ENCODE assay signal across 22 cellular contexts in the genomic region with DNA sequence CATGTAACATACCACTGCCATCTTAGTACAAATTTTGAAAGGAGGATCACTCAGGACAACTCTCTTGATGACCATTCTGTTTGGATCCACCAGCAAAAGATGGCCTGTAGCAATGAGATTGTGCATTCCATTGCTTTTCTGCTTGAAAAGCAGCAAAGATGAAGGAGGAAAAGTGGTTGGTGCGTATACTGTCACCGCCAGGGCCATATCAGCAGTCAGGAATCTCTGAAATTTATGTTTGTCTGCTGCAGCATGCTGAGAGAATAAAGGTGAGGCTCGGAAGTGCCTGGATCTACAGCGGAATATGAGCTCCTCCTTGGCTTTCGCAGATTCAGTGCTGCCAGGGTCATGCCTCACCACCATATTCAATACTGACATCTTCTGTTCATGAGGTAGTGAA.
"Had no signal": no experiment of that assay in that cellular context is flagged by ENCODE, and none has a peak within 500 bp of the region (broad histone marks: within the 10 kb centered on the region; RNA-seq: fewer than 3 reads in every experiment).

No MANE protein-coding gene starts in this region.

- H3K27ac ChIP-seq: SJCRH30 had no signal

- H3K27me3 ChIP-seq: brain microvascular endothelial cell, SJCRH30 had no signal

- H3K4me3 ChIP-seq: SJCRH30 had no signal

- H3K9ac ChIP-seq: KMS-11, SK-N-SH had no signal

- DNase-seq: activated CD4-positive, alpha-beta T cell treated with anti-CD3 and anti-CD28 coated beads for 4 hours; activated CD8-positive, alpha-beta memory T cell treated with anti-CD3 and anti-CD28 coated beads, Interleukin-2, amount 50 U/mL, for 4 hours; activated CD8-positive, alpha-beta T cell treated with anti-CD3 and anti-CD28 coated beads for 36 hours; activated gamma-delta T cell treated with Interleukin-2 at 50 U/mL for 16 hours; activated naive CD4-positive, alpha-beta T cell treated with anti-CD3 and anti-CD28 coated beads, Interleukin-2, amount 10 ng/mL, durations not matched to agents 7 days and 5 days; activated naive CD8-positive, alpha-beta T cell treated with anti-CD3 and anti-CD28 coated beads for 36 hours; activated T-cell treated with anti-CD3 and anti-CD28 coated beads, Interleukin-2, amount 50 U/mL, for 72 hours; brain microvascular endothelial cell; NCI-H1092 treated with DMSO at 0.1 percent for 48 hours; NCI-H1417 treated with DMSO at 0.1 percent for 48 hours; NCI-H1694; NCI-H2029; NCI-H2107; NCI-H2171 treated with DMSO at 0.1 percent for 48 hours; NCI-H345; NCI-H510A; NCI-H526 treated with DMSO at 0.1 percent for 48 hours; NCI-H82; RPMI8226; SJCRH30; SK-N-SH had no signal

- H3K9me3 ChIP-seq: SJCRH30, SK-N-SH had no signal

- H3K36me3 ChIP-seq: brain microvascular endothelial cell, SJCRH30 had no signal
